Comparison of ENCODE assay signal across 10 cellular contexts in genomic region chr3:112097378-112097777, GRCh38. TPM values are rescaled to one million over a fixed set of nuclear protein-coding genes. Genes with fewer than 3 reads are reported as not detected.
A peak's percentile ranks its signal among the peaks of the same experiment; 100 is the strongest.
DNase-seq lines count a peak whose midpoint lies in the region; ATAC-seq and TF ChIP-seq lines count a peak whose summit lies in the region.
"Had no signal": no experiment of that assay in that cellular context is flagged by ENCODE, and none has a peak within 500 bp of the region (broad histone marks: within the 10 kb centered on the region; RNA-seq: fewer than 3 reads in every experiment).

No MANE protein-coding gene starts in this region.

- intact Hi-C loops in heart right ventricle (cut with DNase I), result loop anchor here in 1 of 10 donors (5.0 kb wide), 1 partner anchor 1975 kb away; no protein-coding TSS in a partner anchor

- H3K36me3 ChIP-seq in heart right ventricle, result no peaks in the 10 kb centered on the region

- TF ChIP-seq CTCF in heart right ventricle (IDR thresholded peaks at IDR 0.05), result no peak

- no peak overlapping the region for H3K4me3 ChIP-seq in heart right ventricle

- H3K27ac ChIP-seq in heart right ventricle, result no peak overlapping the region
- H3K27ac ChIP-seq: KMS-11 had no signal

- 25 to 35% methylated on average over 4 of the region's 4 CpGs for whole genome bisulfite sequencing in heart right ventricle, 2 donors

- peaks cover 0 to 25% (median 0%) of the 10 kb centered on the region in 7 donors for H3K27me3 ChIP-seq in heart right ventricle

- no peaks in the 10 kb centered on the region for H3K9me3 ChIP-seq in heart right ventricle

- ATAC-seq in HG02884 (IDR thresholded peaks at IDR 0.05; ENCODE audit: unreplicated experiment) (peak; percentile 61), heart right ventricle (peak in 7 of 8 donors; percentile 31 to 96 (median 73)), HG02571 (IDR thresholded peaks at IDR 0.05; ENCODE audit: unreplicated experiment) (no peak), HG02938 (IDR thresholded peaks at IDR 0.05; ENCODE audit: unreplicated experiment) (no peak), HG03095 (IDR thresholded peaks at IDR 0.05; ENCODE audit: unreplicated experiment) (no peak)

- peak; percentile 93 for DNase-seq in DMS53 treated with DMSO at 0.1 percent for 48 hours (lab: John Stamatoyannopoulos, UW; ENCODE audit: unreplicated experiment)
- DNase-seq in SHP77 (lab: John Stamatoyannopoulos, UW), result peak; percentile 78 to 92
- no peak for DNase-seq in heart right ventricle
- no peak for DNase-seq in NK-92 (lab: John Stamatoyannopoulos, UW; ENCODE audit: unreplicated experiment)

- peaks cover under 1 to 22% (median 11%) of the 10 kb centered on the region in 9 donors for H3K4me1 ChIP-seq in heart right ventricle

RNA-seq across cellular contexts. Expression of gene C3orf52, which starts 11.2 kb away (rescaled TPM):
- total RNA-seq in heart right ventricle, result 1 to 10 TPM; 3.5 to 9.8 (median 5.0) TPM
- 1 to 10 TPM; 3.1 to 6.0 TPM for polyA plus RNA-seq in heart right ventricle

RNA-seq across cellular contexts. Expression of gene GCSAM, which starts 35.7 kb away (rescaled TPM):
- under 1 TPM in 4 of 10 donors, not detected in 6; 0.28 to 0.62 (median 0.36) TPM for total RNA-seq in heart right ventricle
- polyA plus RNA-seq in heart right ventricle, result under 1 TPM in 1 of 2 donors, not detected in 1; 0.04 TPM
- total RNA-seq: temporal lobe had no signal

Comparison
In these comparisons a context has a peak if more than half of its experiments do, and no peak if none do; other contexts are left out.
1. DNase-seq: peak in DMS53 treated with DMSO at 0.1 percent for 48 hours (single experiment) and SHP77 (2 of 2); none in heart right ventricle (0 of 2) and NK-92 (single experiment).
2. ATAC-seq: peak in HG02884 (single experiment) and heart right ventricle (7 of 8); none in HG02571 (single experiment), HG02938 (single experiment) and HG03095 (single experiment).